13 cellular contexts compared by ENCODE assay signal in the genomic region with DNA sequence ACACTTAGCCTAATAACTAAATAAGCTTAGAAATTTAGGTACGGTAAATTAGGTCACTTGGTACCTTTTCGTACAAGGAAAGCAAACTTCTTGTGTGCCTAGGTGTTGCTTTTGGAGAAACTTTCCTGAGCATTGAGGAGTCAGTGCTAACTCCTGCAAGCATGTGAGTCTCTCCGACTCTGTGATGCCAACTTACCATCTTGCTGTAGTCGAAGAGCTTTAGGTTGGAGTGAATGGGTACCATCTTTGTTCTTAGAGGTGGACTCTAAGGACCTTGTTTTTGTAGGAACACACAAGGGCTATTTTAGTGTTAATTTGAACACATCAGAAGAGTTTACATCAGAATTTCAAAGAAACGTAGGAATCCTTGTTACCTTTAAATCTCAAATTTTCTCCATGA.
DNase-seq lines count a peak whose midpoint lies in the region; ATAC-seq, FAIRE-seq and TF ChIP-seq lines count a peak whose summit lies in the region.
"Had no signal": no experiment of that assay in that cellular context is flagged by ENCODE, and none has a peak within 500 bp of the region (broad histone marks: within the 10 kb centered on the region; RNA-seq: fewer than 3 reads in every experiment).

No MANE protein-coding gene starts in this region.

- H3K4me2 ChIP-seq in endothelial cell of umbilical vein (ENCODE audit: insufficient read depth, low read length), result peak overlapping the region; percentile 92

- peak overlapping the region; percentile 72 to 90 (median 86) for H3K27ac ChIP-seq in heart right ventricle
- peak overlapping the region; percentile 85 for H3K27ac ChIP-seq in endothelial cell of umbilical vein (ENCODE audit: insufficient read depth, low read depth, low read length)
- peak overlapping the region in 1 of 2 donors; percentile 87 for H3K27ac ChIP-seq in ovary
- H3K27ac ChIP-seq in aorta (ENCODE audit: low read depth in 1 of 2, low read length in 2 of 2), result peak overlapping the region in 1 of 2 donors; percentile 57
- H3K27ac ChIP-seq: HL-60 had no signal

- peak overlapping the region in 9 of 10 donors; percentile 40 to 62 (median 54) for H3K4me3 ChIP-seq in heart right ventricle
- H3K4me3 ChIP-seq in endothelial cell of umbilical vein (replicated peaks in 1 of 3; ENCODE audit: insufficient read depth in 1 of 3, low read depth in 1 of 3, low read length in 3 of 3), result no peak overlapping the region
- H3K4me3 ChIP-seq in ovary, result peak overlapping the region; percentile 43
- H3K4me3 ChIP-seq in aorta (ENCODE audit: low read length in 2 of 2), result no peak overlapping the region

- dilution Hi-C loops in endothelial cell of umbilical vein (cut with MboI; ENCODE audit: extremely low pct_ligation_motif_present, low sequenced_read_pairs), result no loop called here

- H3K36me3 ChIP-seq in heart right ventricle (no peaks in the 10 kb centered on the region), endothelial cell of umbilical vein (ENCODE audit: control insufficient read depth in 2 of 2, extremely low read depth in 1 of 2, insufficient read depth in 2 of 2, low read length in 2 of 2) (no peaks in the 10 kb centered on the region), ovary (no peaks in the 10 kb centered on the region), aorta (ENCODE audit: control insufficient read depth in 1 of 2, insufficient read depth in 2 of 2, low read length in 1 of 2) (no peaks in the 10 kb centered on the region)

- POLR2A ChIA-PET in endothelial cell of umbilical vein (lab: Charles Lee), result interaction anchor here (0.6 to 1.3 kb wide), 2 partner anchors 10 to 20 kb away, joined by 3 to 4 read pairs; no protein-coding TSS in a partner anchor

- no peaks in the 10 kb centered on the region for H3K9me3 ChIP-seq in heart right ventricle
- no peaks in the 10 kb centered on the region for H3K9me3 ChIP-seq in endothelial cell of umbilical vein (replicated peaks; ENCODE audit: control insufficient read depth, insufficient read depth, low read length)
- no peaks in the 10 kb centered on the region for H3K9me3 ChIP-seq in ovary
- H3K9me3 ChIP-seq in aorta (ENCODE audit: control insufficient read depth, low read length), result no peaks in the 10 kb centered on the region

- H3K9ac ChIP-seq in endothelial cell of umbilical vein (replicated peaks; ENCODE audit: extremely low read depth, insufficient read depth, low read length), result peak overlapping the region; percentile 94

- peaks cover 42% of the 10 kb centered on the region for H3K79me2 ChIP-seq in endothelial cell of umbilical vein (ENCODE audit: control insufficient read depth, insufficient read depth, low read length)

- TF ChIP-seq CTCF in heart right ventricle (IDR thresholded peaks at IDR 0.05) (no peak), endothelial cell of umbilical vein (IDR thresholded peaks at IDR 0.05; ENCODE audit: extremely low read depth in 1 of 2, insufficient read depth in 1 of 2, low read depth in 1 of 2, low read length in 2 of 2) (no peak), ovary (IDR thresholded peaks at IDR 0.05) (no peak)

- WGBS in heart right ventricle, 2 donors, result 85 to 89% methylated on average over 5 of the region's 5 CpGs
- 68 to 72% (median 69%) methylated on average over 5 of the region's 5 CpGs for WGBS in ovary, 3 donors
- 81 to 84% methylated on average over 5 of the region's 5 CpGs for WGBS in aorta, 2 donors

- no peak for TF ChIP-seq POLR2A in endothelial cell of umbilical vein (IDR thresholded peaks at IDR 0.05; ENCODE audit: low read depth, low read length)
- TF ChIP-seq POLR2A in ovary (IDR thresholded peaks at IDR 0.05), result no peak

- H2AFZ ChIP-seq in endothelial cell of umbilical vein (ENCODE audit: low read depth, low read length), result peak overlapping the region; percentile 60

- no peaks in the 10 kb centered on the region for H3K27me3 ChIP-seq in heart right ventricle
- no peaks in the 10 kb centered on the region for H3K27me3 ChIP-seq in endothelial cell of umbilical vein (ENCODE audit: control insufficient read depth in 2 of 2, insufficient read depth in 2 of 2, low read length in 2 of 2)
- H3K27me3 ChIP-seq in ovary, result no peaks in the 10 kb centered on the region
- H3K27me3 ChIP-seq in aorta (ENCODE audit: control insufficient read depth in 1 of 2, insufficient read depth in 2 of 2, low read length in 1 of 2), result no peaks in the 10 kb centered on the region

- CTCF ChIA-PET in endothelial cell of umbilical vein (lab: Charles Lee), result interaction anchor here (0.8 to 2.9 kb wide), 9 partner anchors 9 to 415 kb away, joined by 3 to 10 read pairs (median 4); no protein-coding TSS in a partner anchor

- no peak for FAIRE-seq in endothelial cell of umbilical vein (lab: Jason Lieb, UNC)

- DNase-seq in heart right ventricle (no peak), Right ventricle myocardium superior (no peak), endothelial cell of umbilical vein (ENCODE audit: low read depth, low spot score) (no peak), ovary (no peak), aorta (no peak), DMS114 treated with DMSO at 0.1 percent for 48 hours (lab: John Stamatoyannopoulos, UW; ENCODE audit: unreplicated experiment) (no peak)
- DNase-seq: activated CD8-positive, alpha-beta T cell treated with anti-CD3 and anti-CD28 coated beads for 36 hours; activated naive CD8-positive, alpha-beta T cell treated with anti-CD3 and anti-CD28 coated beads for 36 hours; naive B cell; stimulated activated naive CD8-positive, alpha-beta T cell treated with anti-CD3 and anti-CD28 coated beads, Interleukin-15, Interleukin-2, amounts not matched to agents 100 U/mL and 50 U/mL, for 24 hours had no signal

- no peaks in the 10 kb centered on the region for H3K9me1 ChIP-seq in endothelial cell of umbilical vein (replicated peaks; ENCODE audit: control insufficient read depth, extremely low read depth, insufficient read depth, low read length)

- ATAC-seq in heart right ventricle, result peak in 1 of 8 donors; percentile 23
- ATAC-seq in Right ventricle myocardium superior (ENCODE audit: poor library complexity), result no peak
- ATAC-seq in aorta (ENCODE audit: low FRiP score), result peak; percentile 14
- ATAC-seq in HG03196 (IDR thresholded peaks at IDR 0.05; ENCODE audit: unreplicated experiment), result no peak
- ATAC-seq in GM18511 (IDR thresholded peaks at IDR 0.05; ENCODE audit: unreplicated experiment), result no peak
- ATAC-seq: activated CD8-positive, alpha-beta T cell treated with anti-CD3 and anti-CD28 coated beads for 36 hours; stimulated activated naive CD8-positive, alpha-beta T cell treated with anti-CD3 and anti-CD28 coated beads, Interleukin-15, Interleukin-2, amounts not matched to agents 100 U/mL and 50 U/mL, for 24 hours had no signal

- peaks cover 0 to 36% (median 12%) of the 10 kb centered on the region in 9 donors for H3K4me1 ChIP-seq in heart right ventricle
- peaks cover 20% of the 10 kb centered on the region for H3K4me1 ChIP-seq in endothelial cell of umbilical vein (ENCODE audit: control insufficient read depth, extremely low read depth, insufficient read depth, low read length)
- H3K4me1 ChIP-seq in ovary (ENCODE audit: insufficient read depth), result peaks cover 4% of the 10 kb centered on the region
- no peaks in the 10 kb centered on the region for H3K4me1 ChIP-seq in aorta (ENCODE audit: control insufficient read depth in 1 of 2, insufficient read depth in 2 of 2, low read length in 2 of 2)

- TF ChIP-seq EP300 in ovary (IDR thresholded peaks at IDR 0.05), result no peak

- H4K20me1 ChIP-seq in endothelial cell of umbilical vein (replicated peaks; ENCODE audit: control insufficient read depth, extremely low read depth, insufficient read depth, low read length), result no peaks in the 10 kb centered on the region

- BruUV-seq in endothelial cell of umbilical vein (replicated peaks; lab: Mats Ljungman, UMichigan), result TSS peak; percentile 53

- intact Hi-C loops in heart right ventricle (cut with DNase I), result loop anchor here in 5 of 10 donors (1.0 to 5.0 kb wide), 6 partner anchors 39 to 686 kb away; no protein-coding TSS in a partner anchor
- intact Hi-C loops in Right ventricle myocardium superior (cut with DNase I), result no loop called here
- intact Hi-C loops in endothelial cell of umbilical vein (cut with micrococcal nuclease), result loop anchor here (1.0 to 2.0 kb wide), 2 partner anchors 19 to 88 kb away; no protein-coding TSS in a partner anchor
- intact Hi-C loops in ovary (cut with DNase I), result no loop called here
- intact Hi-C loops in aorta (cut with DNase I), result no loop called here

TF ChIP-seq in endothelial cell of umbilical vein, 7 proteins besides CTCF, POLR2A, EP300 and RAD21:
- TF ChIP-seq JUN (IDR thresholded peaks at IDR 0.05; ENCODE audit: borderline replicate concordance, insufficient read depth, insufficient read length, low read depth), result no peak
- TF ChIP-seq GATA2 (IDR thresholded peaks at IDR 0.05; ENCODE audit: insufficient read depth, insufficient read length, low read depth, low read length), result no peak
- TF ChIP-seq MYC (IDR thresholded peaks at IDR 0.05; ENCODE audit: low read depth, low read length), result no peak
- no peak for TF ChIP-seq POLR2AphosphoS5 (IDR thresholded peaks at IDR 0.05; ENCODE audit: insufficient read depth, low read depth, low read length)
- TF ChIP-seq, protein P1, sequence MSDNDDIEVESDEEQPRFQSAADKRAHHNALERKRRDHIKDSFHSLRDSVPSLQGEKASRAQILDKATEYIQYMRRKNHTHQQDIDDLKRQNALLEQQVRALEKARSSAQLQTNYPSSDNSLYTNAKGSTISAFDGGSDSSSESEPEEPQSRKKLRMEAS (IDR thresholded peaks at IDR 0.05; ENCODE audit: insufficient read depth, insufficient read length), result no peak
- TF ChIP-seq EZH2 (IDR thresholded peaks at IDR 0.05; ENCODE audit: borderline replicate concordance, low read depth, low read length, severe bottlenecking), result no peak
- no peak for TF ChIP-seq FOS (IDR thresholded peaks at IDR 0.05; ENCODE audit: borderline replicate concordance, insufficient read depth, low read length)

Comparison
In these comparisons a context has a peak if more than half of its experiments do, and no peak if none do; other contexts are left out.
1. H3K4me3 ChIP-seq: peak in heart right ventricle (9 of 10) and ovary (single experiment); none in endothelial cell of umbilical vein (0 of 3) and aorta (0 of 2).